ENCODE assay signal across 15 cellular contexts in genomic region chr5:68257207-68257606, GRCh38. TPM values are rescaled to one million over a fixed set of nuclear protein-coding genes. Genes with fewer than 3 reads are reported as not detected.
DNase-seq lines count a peak whose midpoint lies in the region; ATAC-seq and TF ChIP-seq lines count a peak whose summit lies in the region.
"Had no signal": no experiment of that assay in that cellular context is flagged by ENCODE, and none has a peak within 500 bp of the region (broad histone marks: within the 10 kb centered on the region; RNA-seq: fewer than 3 reads in every experiment).

No MANE protein-coding gene starts in this region.

- H3K4me3 ChIP-seq in SK-N-MC (peak overlapping the region; percentile 13; the same call in 1 of the 2 replicates), thoracic aorta (no peak overlapping the region)
- H3K4me3 ChIP-seq: tibial nerve had no signal

- no peaks in the 10 kb centered on the region for H3K27me3 ChIP-seq in thoracic aorta (replicated peaks; ENCODE audit: insufficient read depth)
- H3K27me3 ChIP-seq: tibial nerve had no signal

- H3K9me3 Mint-ChIP-seq in activated naive CD4-positive, alpha-beta T cell treated with anti-CD3 and anti-CD28 coated beads, Interleukin-2, amount 10 ng/mL, durations not matched to agents 7 days and 5 days = no peaks in the 10 kb centered on the region
- no peaks in the 10 kb centered on the region for H3K9me3 Mint-ChIP-seq in activated naive CD4-positive, alpha-beta T cell treated with anti-CD3 and anti-CD28 coated beads, Interleukin-2, amount 50 U/mL, for 72 hours
- H3K9me3 Mint-ChIP-seq in immature natural killer cell = no peaks in the 10 kb centered on the region

- H3K4me1 Mint-ChIP-seq in activated naive CD4-positive, alpha-beta T cell treated with anti-CD3 and anti-CD28 coated beads, Interleukin-2, amount 10 ng/mL, durations not matched to agents 7 days and 5 days = peaks cover 78% of the 10 kb centered on the region
- H3K4me1 Mint-ChIP-seq in immature natural killer cell = peaks cover 82 to 99% of the 10 kb centered on the region in 2 donors

- CTCF ChIA-PET in activated naive CD4-positive, alpha-beta T cell treated with anti-CD3 and anti-CD28 coated beads, Interleukin-2, amount 10 ng/mL, durations not matched to agents 7 days and 5 days (lab: Charles Lee) = interaction anchor here (0.9 to 1.4 kb wide), 3 partner anchors 17 to 43 kb away, joined by 3 to 4 read pairs (median 3); no protein-coding TSS in a partner anchor

- no peak for DNase-seq in activated naive CD4-positive, alpha-beta T cell treated with anti-CD3 and anti-CD28 coated beads, Interleukin-2, amount 10 ng/mL, durations not matched to agents 7 days and 5 days
- DNase-seq in activated naive CD4-positive, alpha-beta T cell treated with anti-CD3 and anti-CD28 coated beads, Interleukin-2, amount 50 U/mL, for 72 hours (ENCODE audit: low spot score in 2 of 2) = no peak
- no peak for DNase-seq in SK-N-MC (ENCODE audit: low read depth, low spot score)
- DNase-seq in immature natural killer cell = no peak
- no peak for DNase-seq in thoracic aorta (ENCODE audit: low spot score)
- no peak for DNase-seq in NCI-H345 treated with DMSO at 0.1 percent for 48 hours (lab: John Stamatoyannopoulos, UW; ENCODE audit: unreplicated experiment)
- no peak for DNase-seq in hypothalamus (lab: John Stamatoyannopoulos, UW)
- no peak for DNase-seq in NCI-H1092 treated with DMSO at 0.1 percent for 48 hours (lab: John Stamatoyannopoulos, UW)
- DNase-seq: activated CD8-positive, alpha-beta memory T cell treated with anti-CD3 and anti-CD28 coated beads, Interleukin-2, amount 50 U/mL, for 4 hours; anterior cingulate cortex; Karpas-422; NCI-H2107 had no signal

- H3K9me3 ChIP-seq in SK-N-MC (ENCODE audit: low read depth, low read length) = no peaks in the 10 kb centered on the region
- no peaks in the 10 kb centered on the region for H3K9me3 ChIP-seq in thoracic aorta
- H3K9me3 ChIP-seq: tibial nerve had no signal

- peak overlapping the region; percentile 48 for H3K27ac ChIP-seq in SK-N-MC
- peak overlapping the region; percentile 44 to 45 for H3K27ac ChIP-seq in thoracic aorta
- H3K27ac ChIP-seq: HL-60, parathyroid adenoma had no signal

- peaks cover 73 to 98% of the 10 kb centered on the region in 2 donors for H3K4me1 ChIP-seq in thoracic aorta (ENCODE audit: control insufficient read depth in 1 of 2, low read depth in 2 of 2)

- peaks cover 9% of the 10 kb centered on the region; the same call in 1 of the 2 replicates for H3K36me3 ChIP-seq in SK-N-MC (ENCODE audit: insufficient read depth, low read length)
- no peaks in the 10 kb centered on the region for H3K36me3 ChIP-seq in thoracic aorta
- H3K36me3 ChIP-seq: tibial nerve had no signal

- H3K36me3 Mint-ChIP-seq in activated naive CD4-positive, alpha-beta T cell treated with anti-CD3 and anti-CD28 coated beads, Interleukin-2, amount 10 ng/mL, durations not matched to agents 7 days and 5 days = peaks cover 28% of the 10 kb centered on the region
- peaks cover 0 to 21% of the 10 kb centered on the region in 2 donors for H3K36me3 Mint-ChIP-seq in activated naive CD4-positive, alpha-beta T cell treated with anti-CD3 and anti-CD28 coated beads, Interleukin-2, amount 50 U/mL, for 72 hours
- no peaks in the 10 kb centered on the region for H3K36me3 Mint-ChIP-seq in immature natural killer cell

- ATAC-seq in activated naive CD4-positive, alpha-beta T cell treated with anti-CD3 and anti-CD28 coated beads, Interleukin-2, amount 50 U/mL, for 72 hours = no peak
- no peak for ATAC-seq in thoracic aorta (ENCODE audit: insufficient number of reproducible peaks, low FRiP score, low read depth)

- no peak overlapping the region for H3K4me3 Mint-ChIP-seq in activated naive CD4-positive, alpha-beta T cell treated with anti-CD3 and anti-CD28 coated beads, Interleukin-2, amount 10 ng/mL, durations not matched to agents 7 days and 5 days
- H3K4me3 Mint-ChIP-seq in immature natural killer cell = peak overlapping the region in 1 of 5 donors; percentile 12

- no peak overlapping the region for H3K9ac ChIP-seq in SK-N-MC (ENCODE audit: insufficient read length)
- H3K9ac ChIP-seq: parathyroid adenoma had no signal

- no peaks in the 10 kb centered on the region for H3K27me3 Mint-ChIP-seq in activated naive CD4-positive, alpha-beta T cell treated with anti-CD3 and anti-CD28 coated beads, Interleukin-2, amount 10 ng/mL, durations not matched to agents 7 days and 5 days
- H3K27me3 Mint-ChIP-seq in immature natural killer cell (ENCODE audit: low read depth in 3 of 3) = peaks cover 0 to 4% (median 1%) of the 10 kb centered on the region in 3 donors

- H3K27ac Mint-ChIP-seq in activated naive CD4-positive, alpha-beta T cell treated with anti-CD3 and anti-CD28 coated beads, Interleukin-2, amount 10 ng/mL, durations not matched to agents 7 days and 5 days = peak overlapping the region; percentile 60
- H3K27ac Mint-ChIP-seq in activated naive CD4-positive, alpha-beta T cell treated with anti-CD3 and anti-CD28 coated beads, Interleukin-2, amount 50 U/mL, for 72 hours = peak overlapping the region in 1 of 2 donors; percentile 10
- peak overlapping the region; percentile 77 to 86 (median 82) for H3K27ac Mint-ChIP-seq in immature natural killer cell

- TF ChIP-seq CTCF in thoracic aorta (IDR thresholded peaks at IDR 0.05) = no peak

RNA-seq across cellular contexts. Expression of gene PIK3R1, which starts 41.7 kb away (rescaled TPM):
- 10 to 100 TPM; 24.7 to 54.8 TPM for total RNA-seq in activated naive CD4-positive, alpha-beta T cell treated with anti-CD3 and anti-CD28 coated beads, Interleukin-2, amount 50 U/mL, for 72 hours
- polyA plus RNA-seq in immature natural killer cell = 10 to 100 TPM; 62.7 to 80.0 (median 66.8) TPM
- 10 to 100 TPM; 81.8 to 91.5 TPM for total RNA-seq in thoracic aorta
